21 cellular contexts compared by ENCODE assay signal in genomic region chr13:80196756-80197155, GRCh38.
DNase-seq lines count a peak whose midpoint lies in the region; ATAC-seq, FAIRE-seq and TF ChIP-seq lines count a peak whose summit lies in the region.
"Had no signal": no experiment of that assay in that cellular context is flagged by ENCODE, and none has a peak within 500 bp of the region (broad histone marks: within the 10 kb centered on the region; RNA-seq: fewer than 3 reads in every experiment).

No MANE protein-coding gene starts in this region.

- no peak overlapping the region for H4K8ac ChIP-seq in H1 (ENCODE audit: extremely low read depth, insufficient read depth, low read length)

- TF ChIP-seq CTCF in H1 (IDR thresholded peaks at IDR 0.05; ENCODE audit: control extremely low read depth in 1 of 3, insufficient read depth in 1 of 3, low read depth in 1 of 3, low read length in 3 of 3) (no peak), osteoblast (IDR thresholded peaks at IDR 0.05; ENCODE audit: extremely low read depth, low read depth, low read length) (no peak)

- H3K79me1 ChIP-seq in H1 (ENCODE audit: low read depth, low read length): no peaks in the 10 kb centered on the region

- no peak for ATAC-seq in HG02571 (IDR thresholded peaks at IDR 0.05; ENCODE audit: unreplicated experiment)
- ATAC-seq: activated CD4-positive, CD25-positive, alpha-beta regulatory T cell treated with anti-CD3 and anti-CD28 coated beads, Interleukin-2, amount 50 U/mL, for 24 hours; activated CD8-positive, alpha-beta T cell treated with anti-CD3 and anti-CD28 coated beads, Interleukin-2, amount 10 ng/mL, durations not matched to agents 7 days and 5 days; activated T-cell treated with anti-CD3 and anti-CD28 coated beads, Interleukin-2, amount 50 U/mL, for 4 hours; natural killer cell treated with Interleukin-12 subunit alpha and Interleukin-12 subunit beta and Interleukin-15 and Interleukin-18, amount 100 ng/mL, for 72 hours; stimulated activated naive CD8-positive, alpha-beta T cell treated with anti-CD3 and anti-CD28 coated beads, Interleukin-15, amount 100 ng/mL, for 72 hours had no signal

- H3K4ac ChIP-seq in H1 (replicated peaks; ENCODE audit: insufficient read length, low read depth, low read length): no peak overlapping the region

- 46 to 49% methylated on average over 2 of the region's 2 CpGs for WGBS in GM23248 (ENCODE audit: low coverage in 1 of 2, low lambda C conversion rate in 2 of 2, missing lambda C conversion rate in 2 of 2), 2 experiments
- WGBS in H1 (ENCODE audit: extremely low coverage in 1 of 2, insufficient coverage in 1 of 2, insufficient read length in 1 of 2, insufficient replicate concordance in 2 of 2, low coverage in 1 of 2, low lambda C conversion rate in 2 of 2, missing lambda C conversion rate in 1 of 2), 2 experiments: 97% methylated on average over 2 of the region's 2 CpGs; no CpG with 5 or more reads in 1 of the 2 experiments

- no peak overlapping the region for H3K18ac ChIP-seq in H1 (ENCODE audit: extremely low read depth, low read length)

- TF ChIP-seq EP300 in H1 (IDR thresholded peaks at IDR 0.05; ENCODE audit: borderline replicate concordance in 1 of 2, low read depth in 2 of 2, low read length in 2 of 2): no peak

- TF ChIP-seq RAD21 in H1 (IDR thresholded peaks at IDR 0.05 in 1 of 2, conservative IDR thresholded peaks at IDR 0.05 in 1 of 2; ENCODE audit: low read depth in 2 of 2, low read length in 2 of 2): no peak

- H3F3A ChIP-seq in GM23248 (ENCODE audit: insufficient read depth): no peaks in the 10 kb centered on the region

- H4K20me1 ChIP-seq in GM23248 (ENCODE audit: insufficient read depth) (no peaks in the 10 kb centered on the region), H1 (replicated peaks in 1 of 2; ENCODE audit: control insufficient read depth in 1 of 2, insufficient read depth in 2 of 2, low read length in 2 of 2) (no peaks in the 10 kb centered on the region), osteoblast (ENCODE audit: insufficient read depth, low read length) (no peaks in the 10 kb centered on the region)
- H4K20me1 ChIP-seq: BLaER1 had no signal

- H2BK120ac ChIP-seq in H1 (replicated peaks; ENCODE audit: low read depth, low read length): no peak overlapping the region

- H2BK15ac ChIP-seq in H1 (ENCODE audit: low read length): 0 out of 2 replicates have a peak overlapping the region, but pooled peaks have one; percentile 13

- H3K9me2 ChIP-seq in GM23248 (ENCODE audit: insufficient read depth): no peaks in the 10 kb centered on the region

- H3K36me3 ChIP-seq in GM23248 (ENCODE audit: low read depth) (no peaks in the 10 kb centered on the region), H1 (ENCODE audit: control insufficient read depth in 2 of 4, insufficient read depth in 4 of 4, low read length in 3 of 4) (no peaks in the 10 kb centered on the region), osteoblast (ENCODE audit: insufficient read depth, low read length) (no peaks in the 10 kb centered on the region)
- H3K36me3 ChIP-seq: BLaER1, SJCRH30, transverse colon had no signal

- DNase-seq in GM23248 (peak; percentile 67), OCI-M2 (lab: John Stamatoyannopoulos, UW; ENCODE audit: unreplicated experiment) (peak; percentile 24), H1 (ENCODE audit: low read depth in 1 of 2, low spot score in 2 of 2) (no peak), osteoblast (ENCODE audit: insufficient read length, low spot score, missing footprints) (no peak), H54 (ENCODE audit: insufficient read length, low spot score) (no peak), NCI-H526 treated with DMSO at 0.1 percent for 48 hours (lab: John Stamatoyannopoulos, UW) (no peak)
- DNase-seq: activated CD8-positive, alpha-beta T cell treated with anti-CD3 and anti-CD28 coated beads, Interleukin-2, amount 10 ng/mL, durations not matched to agents 7 days and 5 days; activated naive CD4-positive, alpha-beta T cell treated with anti-CD3 and anti-CD28 coated beads, Interleukin-2, amount 50 U/mL, for 16 hours; activated T-cell treated with anti-CD3 and anti-CD28 coated beads, Interleukin-2, amount 50 U/mL, for 4 hours; aorta; kidney; NCI-H1436; NCI-H748 treated with DMSO at 0.1 percent for 48 hours; PC-9; SJCRH30; stimulated activated naive CD8-positive, alpha-beta T cell treated with anti-CD3 and anti-CD28 coated beads, Interleukin-15, amount 100 ng/mL, for 72 hours; transverse colon had no signal

- POLR2A ChIA-PET in H1 (lab: Charles Lee; ENCODE audit: partially characterized antibody): no interaction called here

- no peak overlapping the region for H3K56ac ChIP-seq in H1 (replicated peaks; ENCODE audit: insufficient read length, low read depth, low read length)

- no peak overlapping the region for H4K5ac ChIP-seq in H1 (ENCODE audit: insufficient read length, low read depth, low read length)

- no peak overlapping the region for H2BK5ac ChIP-seq in H1 (ENCODE audit: low read depth, low read length)

- H3K4me1 ChIP-seq in GM23248 (ENCODE audit: insufficient read depth): peaks cover 16% of the 10 kb centered on the region
- peaks cover 0 to 3% (median 0%) of the 10 kb centered on the region in 4 experiments; a peak in 1 of 7 replicates for H3K4me1 ChIP-seq in H1 (replicated peaks in 1 of 4; ENCODE audit: control insufficient read depth in 3 of 4, insufficient read depth in 4 of 4, low read length in 3 of 4)
- H3K4me1 ChIP-seq in osteoblast (ENCODE audit: insufficient read depth, low read length): peaks cover 5% of the 10 kb centered on the region
- H3K4me1 ChIP-seq: BLaER1, SJCRH30, transverse colon had no signal

- H3K27me3 ChIP-seq in GM23248 (replicated peaks; ENCODE audit: insufficient read depth) (no peaks in the 10 kb centered on the region), H1 (replicated peaks in 1 of 4; ENCODE audit: control insufficient read depth in 3 of 4, extremely low read depth in 1 of 4, insufficient read depth in 3 of 4, low read length in 3 of 4) (no peaks in the 10 kb centered on the region), osteoblast (ENCODE audit: insufficient read depth, low read length) (no peaks in the 10 kb centered on the region)
- H3K27me3 ChIP-seq: BLaER1, SJCRH30, transverse colon had no signal

- no peak overlapping the region for H3K4me3 ChIP-seq in GM23248
- H3K4me3 ChIP-seq in H1 (ENCODE audit: extremely low read depth in 1 of 4, insufficient read depth in 2 of 4, low read depth in 3 of 4, low read length in 4 of 4): no peak overlapping the region
- no peak overlapping the region for H3K4me3 ChIP-seq in osteoblast (ENCODE audit: insufficient read depth, low read length)
- H3K4me3 ChIP-seq: BLaER1, PC-9, SJCRH30, transverse colon had no signal

- CTCF ChIA-PET in H1 (lab: Charles Lee; ENCODE audit: partially characterized antibody): no interaction called here

- H2AFZ ChIP-seq in GM23248 (no peak overlapping the region; the same call in 1 of the 2 replicates), H1 (ENCODE audit: low read length) (peak overlapping the region; percentile 79; the same call in 1 of the 2 replicates), osteoblast (ENCODE audit: low read length) (peak overlapping the region; percentile 40)
- H2AFZ ChIP-seq: PC-9 had no signal

- no peak overlapping the region for H3K23ac ChIP-seq in H1 (ENCODE audit: insufficient read length)

- H4K91ac ChIP-seq in H1 (replicated peaks; ENCODE audit: insufficient read length, low read length): no peak overlapping the region

- FAIRE-seq in H1 (lab: Jason Lieb, UNC): no peak
- no peak for FAIRE-seq in H54 (lab: Jason Lieb, UNC)
- FAIRE-seq: kidney had no signal

- no peaks in the 10 kb centered on the region for H3K23me2 ChIP-seq in H1 (ENCODE audit: low read depth, low read length)

- TF ChIP-seq POLR2A in H1 (IDR thresholded peaks at IDR 0.05; ENCODE audit: control extremely low read depth in 1 of 2, low read depth in 2 of 2, low read length in 2 of 2): no peak
- no peak for TF ChIP-seq POLR2A in H54 (IDR thresholded peaks at IDR 0.05; ENCODE audit: low read depth, low read length)

- H2AK5ac ChIP-seq in H1 (ENCODE audit: low read depth, low read length): no peak overlapping the region

- H3K9ac ChIP-seq in GM23248 (no peak overlapping the region), H1 (replicated peaks in 1 of 4; ENCODE audit: extremely low read depth in 1 of 4, low read depth in 3 of 4, low read length in 3 of 4) (no peak overlapping the region)
- H3K9ac ChIP-seq: BLaER1 had no signal

- H3K9me3 ChIP-seq in GM23248 (ENCODE audit: low read depth): no peaks in the 10 kb centered on the region
- H3K9me3 ChIP-seq in H1 (ENCODE audit: insufficient read depth in 2 of 2, low read depth in 1 of 2, low read length in 1 of 2): no peaks in the 10 kb centered on the region
- H3K9me3 ChIP-seq in osteoblast (ENCODE audit: low read depth, low read length): no peaks in the 10 kb centered on the region
- H3K9me3 ChIP-seq: BLaER1, SJCRH30, transverse colon had no signal

- H2BK12ac ChIP-seq in H1 (ENCODE audit: low read depth, low read length): no peak overlapping the region

- H3K79me2 ChIP-seq in GM23248 (ENCODE audit: insufficient read depth) (no peaks in the 10 kb centered on the region), H1 (ENCODE audit: control insufficient read depth in 1 of 2, insufficient read depth in 2 of 2, low read length in 2 of 2) (no peaks in the 10 kb centered on the region), osteoblast (ENCODE audit: insufficient read depth, low read length) (no peaks in the 10 kb centered on the region)

- no peak overlapping the region for H3K14ac ChIP-seq in H1 (ENCODE audit: insufficient read length)

- H3K4me2 ChIP-seq in GM23248 (ENCODE audit: unreplicated experiment) (no peak overlapping the region), H1 (ENCODE audit: insufficient read depth in 1 of 2, low read depth in 2 of 2, low read length in 2 of 2) (no peak overlapping the region), osteoblast (ENCODE audit: insufficient read depth, low read length) (no peak overlapping the region)
- H3K4me2 ChIP-seq: BLaER1, PC-9 had no signal

- in situ Hi-C loops in GM23248 (cut with MboI): no loop called here

- H2BK20ac ChIP-seq in H1 (ENCODE audit: low read length): no peak overlapping the region

- H3K27ac ChIP-seq in GM23248 (no peak overlapping the region), H1 (ENCODE audit: low read depth, low read length) (no peak overlapping the region), osteoblast (ENCODE audit: low read depth, low read length) (no peak overlapping the region)
- H3K27ac ChIP-seq: BLaER1, PC-9, SJCRH30, transverse colon had no signal

TF ChIP-seq in H1, 55 proteins besides CTCF, POLR2A, EP300 and RAD21 (continues in another document):
- TF ChIP-seq PHF8 (conservative IDR thresholded peaks at IDR 0.05; ENCODE audit: low read depth, low read length) (no peak), USF2 (IDR thresholded peaks at IDR 0.05; ENCODE audit: low read length) (no peak), KDM1A (IDR thresholded peaks at IDR 0.05; ENCODE audit: borderline replicate concordance, low read length) (no peak)

Comparison
In these comparisons a context has a peak if more than half of its experiments do, and no peak if none do; other contexts are left out.
1. DNase-seq: peak in GM23248 (single experiment) and OCI-M2 (single experiment); none in H1 (0 of 2), osteoblast (single experiment), H54 (single experiment) and NCI-H526 treated with DMSO at 0.1 percent for 48 hours (single experiment).